Comparison of ENCODE assay signal across 11 cellular contexts in genomic region chr13:100100115-100100879, GRCh38. TPM values are rescaled to one million over a fixed set of nuclear protein-coding genes. Genes with fewer than 3 reads are reported as not detected.
DNase-seq lines count a peak whose midpoint lies in the region; ATAC-seq and TF ChIP-seq lines count a peak whose summit lies in the region.
"Had no signal": no experiment of that assay in that cellular context is flagged by ENCODE, and none has a peak within 500 bp of the region (broad histone marks: within the 10 kb centered on the region; RNA-seq: fewer than 3 reads in every experiment).

No MANE protein-coding gene starts in this region.

- H3K36me3 ChIP-seq in SJSA1 (peaks cover 24% of the 10 kb centered on the region), prostate gland (no peaks in the 10 kb centered on the region), WERI-Rb-1 (peaks cover 35% of the 10 kb centered on the region)

- CTCF ChIA-PET in activated CD4-positive, alpha-beta memory T cell treated with anti-CD3 and anti-CD28 coated beads for 36 hours (lab: Charles Lee) = no interaction called here

- 24% methylated on average over 10 of the region's 10 CpGs for WGBS in prostate gland

- intact Hi-C loops in prostate gland (cut with DNase I) = no loop called here
- intact Hi-C loops in activated CD4-positive, alpha-beta memory T cell treated with anti-CD3 and anti-CD28 coated beads for 36 hours (cut with micrococcal nuclease) = no loop called here

- peaks cover 7% of the 10 kb centered on the region for H3K4me1 Mint-ChIP-seq in activated CD4-positive, alpha-beta memory T cell treated with anti-CD3 and anti-CD28 coated beads for 36 hours (ENCODE audit: low read depth)

- H3K36me3 Mint-ChIP-seq in activated CD4-positive, alpha-beta memory T cell treated with anti-CD3 and anti-CD28 coated beads for 36 hours = peaks cover 2% of the 10 kb centered on the region

- H3K4me3 ChIP-seq in SJSA1 (no peak overlapping the region), prostate gland (no peak overlapping the region), WERI-Rb-1 (ENCODE audit: low read depth, low read length) (no peak overlapping the region)
- H3K4me3 ChIP-seq: GM12878 had no signal

- peak; percentile 82 for ATAC-seq in foreskin keratinocyte
- ATAC-seq: GM12878 had no signal

- H3K27me3 ChIP-seq in SJSA1 (replicated peaks) (no peaks in the 10 kb centered on the region), foreskin keratinocyte (no peaks in the 10 kb centered on the region), prostate gland (replicated peaks; ENCODE audit: insufficient read depth) (no peaks in the 10 kb centered on the region), WERI-Rb-1 (ENCODE audit: insufficient read depth, low read depth, severe bottlenecking) (no peaks in the 10 kb centered on the region)

- H3K9me3 Mint-ChIP-seq in activated CD4-positive, alpha-beta memory T cell treated with anti-CD3 and anti-CD28 coated beads for 36 hours = no peaks in the 10 kb centered on the region

- H3K4me1 ChIP-seq in SJSA1 (replicated peaks) (peaks cover 32% of the 10 kb centered on the region), foreskin keratinocyte (peaks cover 10% of the 10 kb centered on the region), prostate gland (replicated peaks) (peaks cover 8% of the 10 kb centered on the region)

- H3K27ac ChIP-seq in SJSA1 (peak overlapping the region; percentile 27), foreskin keratinocyte (peak overlapping the region; percentile 2), prostate gland (peak overlapping the region; percentile 76 to 85), WERI-Rb-1 (no peak overlapping the region)

- H3K27ac Mint-ChIP-seq in activated CD4-positive, alpha-beta memory T cell treated with anti-CD3 and anti-CD28 coated beads for 36 hours = no peak overlapping the region

- TF ChIP-seq CTCF in foreskin keratinocyte (conservative IDR thresholded peaks at IDR 0.05) = no peak
- TF ChIP-seq CTCF in prostate gland (IDR thresholded peaks at IDR 0.05) = no peak
- TF ChIP-seq CTCF in WERI-Rb-1 (IDR thresholded peaks at IDR 0.05; ENCODE audit: low read depth, low read length) = no peak
- TF ChIP-seq CTCF in GM13977 (IDR thresholded peaks at IDR 0.05; ENCODE audit: extremely low read depth, insufficient read depth, missing control alignments) = no peak

- DNase-seq in G401 (ENCODE audit: low spot score) = peak; percentile 33
- DNase-seq in SJSA1 (ENCODE audit: low read depth in 1 of 2, low spot score in 2 of 2) = peak; percentile 86 to 98
- peak; percentile 65 to 86 for DNase-seq in foreskin keratinocyte
- peak; percentile 75 for DNase-seq in prostate gland (ENCODE audit: low spot score)
- no peak for DNase-seq in WERI-Rb-1
- no peak for DNase-seq in GM13977 (ENCODE audit: low spot score)
- no peak for DNase-seq in NCI-H1694 (lab: John Stamatoyannopoulos, UW)
- no peak for DNase-seq in activated CD4-positive, alpha-beta memory T cell treated with anti-CD3 and anti-CD28 coated beads for 36 hours
- DNase-seq: effector memory CD4-positive, alpha-beta T cell; T-helper 1 cell had no signal

- no peaks in the 10 kb centered on the region for H3K27me3 Mint-ChIP-seq in activated CD4-positive, alpha-beta memory T cell treated with anti-CD3 and anti-CD28 coated beads for 36 hours

- H3K4me3 Mint-ChIP-seq in activated CD4-positive, alpha-beta memory T cell treated with anti-CD3 and anti-CD28 coated beads for 36 hours = no peak overlapping the region

- in situ Hi-C loops in G401 (cut with HindIII; ENCODE audit: low sequenced_read_pairs) (no loop called here), GM13977 (cut with MboI; ENCODE audit: low pct_unique_long_range_greater_than_20kb, low sequenced_read_pairs, unreplicated experiment) (no loop called here)

- no peaks in the 10 kb centered on the region; the same call in 1 of the 2 replicates for H3K9me3 ChIP-seq in SJSA1 (replicated peaks)
- H3K9me3 ChIP-seq in prostate gland = no peaks in the 10 kb centered on the region
- no peaks in the 10 kb centered on the region for H3K9me3 ChIP-seq in WERI-Rb-1 (ENCODE audit: severe bottlenecking)

- POLR2A ChIA-PET in activated CD4-positive, alpha-beta memory T cell treated with anti-CD3 and anti-CD28 coated beads for 36 hours (lab: Charles Lee) = no interaction called here

- TF ChIP-seq POLR2A in prostate gland (IDR thresholded peaks at IDR 0.05) = no peak

RNA-seq across cellular contexts. Expression of gene PCCA, which starts 11.4 kb away (rescaled TPM):
- 15.4 and 22.1 TPM in 2 replicates for total RNA-seq in G401 (2014; rRNA removed; shearing (Covaris generic))
- 28.3 and 29.7 TPM in 2 replicates for total RNA-seq in SJSA1 (2014; rRNA removed; shearing (Covaris generic))
- total RNA-seq in foreskin keratinocyte = 8.4 and 10.3 TPM in 2 replicates
- 5.5 and 6.5 TPM in 2 replicates for polyA plus RNA-seq in foreskin keratinocyte
- total RNA-seq in prostate gland = 10 to 100 TPM; 52.7 to 66.4 TPM
- total RNA-seq in activated CD4-positive, alpha-beta memory T cell treated with anti-CD3 and anti-CD28 coated beads for 36 hours = 1 to 10 TPM; 7.9 to 8.2 TPM

Comparison
In these comparisons a context has a peak if more than half of its experiments do, and no peak if none do; other contexts are left out.
1. DNase-seq: peak in G401 (single experiment), SJSA1 (2 of 2), foreskin keratinocyte (2 of 2) and prostate gland (single experiment); none in WERI-Rb-1 (single experiment), GM13977 (single experiment), NCI-H1694 (single experiment) and activated CD4-positive, alpha-beta memory T cell treated with anti-CD3 and anti-CD28 coated beads for 36 hours (single experiment).